In genomic region chr10:33638401-33638800, GRCh38 we compare ENCODE assay signal across 5 cellular contexts.
"Had no signal": no experiment of that assay in that cellular context is flagged by ENCODE, and none has a peak within 500 bp of the region (broad histone marks: within the 10 kb centered on the region; RNA-seq: fewer than 3 reads in every experiment).

No MANE protein-coding gene starts in this region.

- H3K4me3 ChIP-seq: GM23248, K562 had no signal

- H3K9ac ChIP-seq: GM23248 had no signal

- H2AFZ ChIP-seq: GM23248 had no signal

- ATAC-seq: K562 had no signal

- DNase-seq: GM23248, H9, HCEC 1CT, IMR-90 had no signal

- H3K27ac ChIP-seq: GM23248 had no signal
